In genomic region chr5:58258984-58259684, GRCh38 we compare ENCODE assay signal across 17 cellular contexts.
DNase-seq lines count a peak whose midpoint lies in the region; ATAC-seq and TF ChIP-seq lines count a peak whose summit lies in the region.
"Had no signal": no experiment of that assay in that cellular context is flagged by ENCODE, and none has a peak within 500 bp of the region (broad histone marks: within the 10 kb centered on the region; RNA-seq: fewer than 3 reads in every experiment).

No MANE protein-coding gene starts in this region.

- H2AFZ ChIP-seq in HCT116 (ENCODE audit: low read depth, low read length, poor library complexity, severe bottlenecking) = peak overlapping the region; percentile 88

- no peaks in the 10 kb centered on the region for H4K20me1 ChIP-seq in HCT116 (ENCODE audit: insufficient read depth)
- H4K20me1 ChIP-seq: BLaER1 had no signal

- no peaks in the 10 kb centered on the region for H3K79me2 ChIP-seq in HCT116 (ENCODE audit: insufficient read depth, low read length)

- peak overlapping the region; percentile 75 for H3K4me2 ChIP-seq in HCT116 (ENCODE audit: low read length)
- H3K4me2 ChIP-seq: BLaER1 had no signal

- no peak for TF ChIP-seq POLR2A in HCT116 (IDR thresholded peaks at IDR 0.05; ENCODE audit: borderline replicate concordance, extremely low read depth, insufficient read depth, insufficient read length)

- RAD21 ChIA-PET in HCT116 (lab: Charles Lee; ENCODE audit: low non-redundant PET in 1 of 2, low total read pairs in 2 of 2, uncharacterized antibody in 2 of 2, unreplicated experiment in 2 of 2) = no interaction called here

- no peaks in the 10 kb centered on the region for H3K9me2 ChIP-seq in HCT116 (ENCODE audit: insufficient read depth)

- peak; percentile 66; the same call in 1 of the 2 replicates for ATAC-seq in HCT116
- ATAC-seq in SK-N-SH treated with all-trans-retinoic acid at 6 μM for 48 hours = peak; percentile 32
- ATAC-seq in activated CD8-positive, alpha-beta memory T cell treated with anti-CD3 and anti-CD28 coated beads, Interleukin-2, amount 10 ng/mL, durations not matched to agents 7 days and 5 days = no peak
- no peak for ATAC-seq in activated T-cell treated with anti-CD3 and anti-CD28 coated beads, Interleukin-2, amount 50 U/mL, for 72 hours (replicated peaks in 1 of 2)
- ATAC-seq: GM12878 had no signal

- H3K27ac Mint-ChIP-seq in type B pancreatic cell = peak overlapping the region; percentile 86
- no peak overlapping the region for H3K27ac Mint-ChIP-seq in activated CD8-positive, alpha-beta memory T cell treated with anti-CD3 and anti-CD28 coated beads, Interleukin-2, amount 10 ng/mL, durations not matched to agents 7 days and 5 days
- no peak overlapping the region for H3K27ac Mint-ChIP-seq in activated T-cell treated with anti-CD3 and anti-CD28 coated beads, Interleukin-2, amount 50 U/mL, for 72 hours
- H3K27ac Mint-ChIP-seq: activated naive CD8-positive, alpha-beta T cell had no signal

- BruUV-seq in HCT116 (replicated peaks; lab: Mats Ljungman, UMichigan) = no TSS peak

- TF ChIP-seq RAD21 in HCT116 (IDR thresholded peaks at IDR 0.05; ENCODE audit: low read depth) = 0 out of 2 replicates have a peak, but pooled peaks have one; percentile 4

- H3K4me1 ChIP-seq in HCT116 (ENCODE audit: control insufficient read depth in 1 of 2, insufficient read depth in 2 of 2, low read length in 2 of 2) = peaks cover 14 to 21% of the 10 kb centered on the region in 2 experiments
- H3K4me1 ChIP-seq: BLaER1 had no signal

- peak overlapping the region; percentile 47; the same call in 1 of the 2 replicates for H3K27ac ChIP-seq in HCT116 (ENCODE audit: low read depth, low read length)
- H3K27ac ChIP-seq: BLaER1, HL-60, neutrophil had no signal

- no peaks in the 10 kb centered on the region for H3K27me3 ChIP-seq in HCT116 (ENCODE audit: insufficient read depth, low read length)
- H3K27me3 ChIP-seq: BLaER1, neutrophil had no signal

- POLR2A ChIA-PET in HCT116 (lab: Charles Lee) = interaction anchor here (0.7 kb wide), 1 partner anchor 202 kb away, joined by 4 read pairs; no protein-coding TSS in a partner anchor

- peak overlapping the region; percentile 40 for H3K9ac ChIP-seq in HCT116 (ENCODE audit: low read length)
- H3K9ac ChIP-seq: BLaER1 had no signal

- CTCF ChIA-PET in HCT116 (lab: Charles Lee) = interaction anchor here (1.6 kb wide), 1 partner anchor 961 kb away, joined by 3 read pairs; no protein-coding TSS in a partner anchor
- CTCF ChIA-PET in activated CD8-positive, alpha-beta memory T cell treated with anti-CD3 and anti-CD28 coated beads, Interleukin-2, amount 10 ng/mL, durations not matched to agents 7 days and 5 days (lab: Charles Lee) = no interaction called here

- peak overlapping the region; percentile 46 for H3K4me3 Mint-ChIP-seq in type B pancreatic cell
- H3K4me3 Mint-ChIP-seq in activated CD8-positive, alpha-beta memory T cell treated with anti-CD3 and anti-CD28 coated beads, Interleukin-2, amount 10 ng/mL, durations not matched to agents 7 days and 5 days = no peak overlapping the region
- H3K4me3 Mint-ChIP-seq in activated T-cell treated with anti-CD3 and anti-CD28 coated beads, Interleukin-2, amount 50 U/mL, for 72 hours = no peak overlapping the region
- H3K4me3 Mint-ChIP-seq: activated naive CD8-positive, alpha-beta T cell had no signal

- no peaks in the 10 kb centered on the region for H3K27me3 Mint-ChIP-seq in type B pancreatic cell
- H3K27me3 Mint-ChIP-seq in activated CD8-positive, alpha-beta memory T cell treated with anti-CD3 and anti-CD28 coated beads, Interleukin-2, amount 10 ng/mL, durations not matched to agents 7 days and 5 days = no peaks in the 10 kb centered on the region
- peaks cover 4% of the 10 kb centered on the region for H3K27me3 Mint-ChIP-seq in activated T-cell treated with anti-CD3 and anti-CD28 coated beads, Interleukin-2, amount 50 U/mL, for 72 hours (ENCODE audit: low read depth)

- no peaks in the 10 kb centered on the region for H3K36me3 ChIP-seq in HCT116 (ENCODE audit: control insufficient read depth in 1 of 2, insufficient read depth in 2 of 2, low read length in 2 of 2)
- H3K36me3 ChIP-seq: BLaER1, neutrophil had no signal

- no peaks in the 10 kb centered on the region for H3K9me3 ChIP-seq in HCT116 (ENCODE audit: control insufficient read depth in 1 of 2, insufficient read depth in 1 of 2, low read depth in 1 of 2, low read length in 2 of 2)
- H3K9me3 ChIP-seq: BLaER1, neutrophil had no signal

- intact Hi-C loops in HCT116 (cut with micrococcal nuclease) = no loop called here

- H3K36me3 Mint-ChIP-seq in type B pancreatic cell = no peaks in the 10 kb centered on the region
- H3K36me3 Mint-ChIP-seq in activated CD8-positive, alpha-beta memory T cell treated with anti-CD3 and anti-CD28 coated beads, Interleukin-2, amount 10 ng/mL, durations not matched to agents 7 days and 5 days = no peaks in the 10 kb centered on the region
- H3K36me3 Mint-ChIP-seq in activated T-cell treated with anti-CD3 and anti-CD28 coated beads, Interleukin-2, amount 50 U/mL, for 72 hours (ENCODE audit: insufficient read depth in 2 of 2) = no peaks in the 10 kb centered on the region
- H3K36me3 Mint-ChIP-seq: activated naive CD8-positive, alpha-beta T cell had no signal

- peaks cover 11% of the 10 kb centered on the region for H3K4me1 Mint-ChIP-seq in type B pancreatic cell (ENCODE audit: unreplicated experiment)
- H3K4me1 Mint-ChIP-seq in activated CD8-positive, alpha-beta memory T cell treated with anti-CD3 and anti-CD28 coated beads, Interleukin-2, amount 10 ng/mL, durations not matched to agents 7 days and 5 days = no peaks in the 10 kb centered on the region
- H3K4me1 Mint-ChIP-seq in activated T-cell treated with anti-CD3 and anti-CD28 coated beads, Interleukin-2, amount 50 U/mL, for 72 hours (ENCODE audit: low read depth) = no peaks in the 10 kb centered on the region

- DNase-seq in HCT116 (ENCODE audit: low read depth, low spot score) = no peak
- peak; percentile 60 for DNase-seq in kidney tubule cell (ENCODE audit: low spot score)
- DNase-seq in type B pancreatic cell (ENCODE audit: extremely low spot score, unreplicated experiment) = no peak
- DNase-seq in activated CD8-positive, alpha-beta memory T cell treated with anti-CD3 and anti-CD28 coated beads, Interleukin-2, amount 10 ng/mL, durations not matched to agents 7 days and 5 days = no peak
- DNase-seq in activated T-cell treated with anti-CD3 and anti-CD28 coated beads, Interleukin-2, amount 50 U/mL, for 72 hours = no peak
- no peak for DNase-seq in stimulated activated CD4-positive, alpha-beta T cell treated with anti-CD3 and anti-CD28 coated beads, Interleukin-2, amount 100 ng/mL, for 48 hours
- DNase-seq: activated CD4-positive, alpha-beta T cell treated with anti-CD3 and anti-CD28 coated beads for 48 hours; NCI-H1930; NCI-H774; T-helper 2 cell had no signal

- peak overlapping the region in 1 of 2 experiments; percentile 34; a peak in 2 of 4 replicates for H3K4me3 ChIP-seq in HCT116 (replicated peaks in 1 of 2; ENCODE audit: low read depth in 1 of 2, low read length in 2 of 2)
- H3K4me3 ChIP-seq: BLaER1, GM12878, lung had no signal

- TF ChIP-seq CTCF in HCT116 (IDR thresholded peaks at IDR 0.05 in 2 of 3, conservative IDR thresholded peaks at IDR 0.05 in 1 of 3; ENCODE audit: borderline replicate concordance in 1 of 3, insufficient read depth in 1 of 3, low read depth in 2 of 3, low read length in 2 of 3) = no peak
- no peak for TF ChIP-seq CTCF in type B pancreatic cell (conservative IDR thresholded peaks at IDR 0.05)

- peaks cover 5% of the 10 kb centered on the region for H3K9me3 Mint-ChIP-seq in type B pancreatic cell
- no peaks in the 10 kb centered on the region for H3K9me3 Mint-ChIP-seq in activated CD8-positive, alpha-beta memory T cell treated with anti-CD3 and anti-CD28 coated beads, Interleukin-2, amount 10 ng/mL, durations not matched to agents 7 days and 5 days (ENCODE audit: low read depth)
- no peaks in the 10 kb centered on the region for H3K9me3 Mint-ChIP-seq in activated T-cell treated with anti-CD3 and anti-CD28 coated beads, Interleukin-2, amount 50 U/mL, for 72 hours

TF ChIP-seq in HCT116, 20 proteins besides CTCF, POLR2A, EP300 and RAD21 (continues in another document):
- TF ChIP-seq MAX (IDR thresholded peaks at IDR 0.05) (no peak), ATF3 (IDR thresholded peaks at IDR 0.05) (0 out of 2 replicates have a peak, but pooled peaks have one; percentile 0), YY1 (IDR thresholded peaks at IDR 0.05; ENCODE audit: extremely low read depth, insufficient replicate concordance, low read depth, low read length) (no peak), ZNF274 (IDR thresholded peaks at IDR 0.05; ENCODE audit: low read depth, low read length) (no peak)

TF ChIP-seq in SK-N-SH treated with all-trans-retinoic acid at 6 μM for 48 hours, 23 proteins besides CTCF, POLR2A, EP300 and RAD21 (continues in another document):
- no peak for TF ChIP-seq OSR1 (CRISPR knock-in tag; IDR thresholded peaks at IDR 0.05)
- no peak for TF ChIP-seq ESRRG (CRISPR knock-in tag; IDR thresholded peaks at IDR 0.05)
- TF ChIP-seq ZFP3 (CRISPR knock-in tag; IDR thresholded peaks at IDR 0.05) = no peak
- TF ChIP-seq PPARA (CRISPR knock-in tag; IDR thresholded peaks at IDR 0.05; ENCODE audit: borderline replicate concordance) = no peak
- TF ChIP-seq ZNF8 (CRISPR knock-in tag; IDR thresholded peaks at IDR 0.05) = no peak
- no peak for TF ChIP-seq BACH2 (CRISPR knock-in tag; IDR thresholded peaks at IDR 0.05; ENCODE audit: borderline replicate concordance)
- TF ChIP-seq RARB (CRISPR knock-in tag; IDR thresholded peaks at IDR 0.05) = no peak
- TF ChIP-seq CSDC2 (CRISPR knock-in tag; IDR thresholded peaks at IDR 0.05) = no peak
- no peak for TF ChIP-seq CREB5 (CRISPR knock-in tag; IDR thresholded peaks at IDR 0.05; ENCODE audit: low read depth)
- no peak for TF ChIP-seq ISL1 (CRISPR knock-in tag; IDR thresholded peaks at IDR 0.05)
- TF ChIP-seq SNAI2 (CRISPR knock-in tag; IDR thresholded peaks at IDR 0.05) = no peak

Comparison
In these comparisons a context has a peak if more than half of its experiments do, and no peak if none do; other contexts are left out.
1. ATAC-seq: peak in HCT116 (single experiment) and SK-N-SH treated with all-trans-retinoic acid at 6 μM for 48 hours (single experiment); none in activated CD8-positive, alpha-beta memory T cell treated with anti-CD3 and anti-CD28 coated beads, Interleukin-2, amount 10 ng/mL, durations not matched to agents 7 days and 5 days (single experiment) and activated T-cell treated with anti-CD3 and anti-CD28 coated beads, Interleukin-2, amount 50 U/mL, for 72 hours (0 of 2).